ENCODE assay signal across 8 cellular contexts in genomic region chr2:170928036-170928823, GRCh38. TPM values are rescaled to one million over a fixed set of nuclear protein-coding genes. Genes with fewer than 3 reads are reported as not detected.
DNase-seq lines count a peak whose midpoint lies in the region; ATAC-seq, FAIRE-seq and TF ChIP-seq lines count a peak whose summit lies in the region.

No MANE protein-coding gene starts in this region.

- DNase-seq in ELF-1 (ENCODE audit: low read depth, low spot score): peak; percentile 32
- DNase-seq in NOMO-1 (lab: John Stamatoyannopoulos, UW; ENCODE audit: unreplicated experiment in 2 of 2): peak; percentile 25 to 67
- peak; percentile 23 to 67 for DNase-seq in T47D (ENCODE audit: low read depth in 1 of 2, low spot score in 1 of 2)
- peak; percentile 81 for DNase-seq in HepG2 (ENCODE audit: low spot score)
- no peak for DNase-seq in thoracic aorta (ENCODE audit: low spot score)

- TF ChIP-seq EP300 in HepG2 (IDR thresholded peaks at IDR 0.05; ENCODE audit: low read depth in 2 of 2, low read length in 2 of 2) (peak in 1 of 2 experiments; percentile 66; a peak in 2 of 4 replicates), HepG2 (CRISPR knock-in tag; IDR thresholded peaks at IDR 0.05; ENCODE audit: borderline replicate concordance) (peak; percentile 53; the same call in 1 of the 2 replicates)

- ATAC-seq in HepG2 (peak; percentile 16), thoracic aorta (ENCODE audit: insufficient number of reproducible peaks, low FRiP score, low read depth) (no peak), HG03378 (IDR thresholded peaks at IDR 0.05; ENCODE audit: unreplicated experiment) (no peak), HG02759 (IDR thresholded peaks at IDR 0.05; ENCODE audit: unreplicated experiment) (no peak)

- TF ChIP-seq RAD21 in HepG2 (CRISPR knock-in tag; IDR thresholded peaks at IDR 0.05): no peak

- H3K4me3 ChIP-seq in HepG2 (replicated peaks in 1 of 3; ENCODE audit: insufficient read depth in 1 of 3, low read depth in 2 of 3, low read length in 3 of 3): peak overlapping the region; percentile 71 to 92 (median 71)
- peak overlapping the region; percentile 86 for H3K4me3 ChIP-seq in thoracic aorta

- H3K79me2 ChIP-seq in HepG2 (ENCODE audit: insufficient read depth, low read length): peaks cover 55% of the 10 kb centered on the region

- H3K4me1 ChIP-seq in HepG2 (ENCODE audit: insufficient read depth, low read length): peaks cover 49% of the 10 kb centered on the region
- peaks cover 20 to 37% of the 10 kb centered on the region in 2 donors for H3K4me1 ChIP-seq in thoracic aorta (ENCODE audit: control insufficient read depth in 1 of 2, low read depth in 2 of 2)

- 16% methylated on average over 17 of the region's 17 CpGs for WGBS in HepG2 (ENCODE audit: low lambda C conversion rate)

- H3K27me3 ChIP-seq in HepG2 (ENCODE audit: control insufficient read depth in 1 of 2, insufficient read depth in 2 of 2, low read length in 2 of 2) (no peaks in the 10 kb centered on the region; a peak in 1 of 5 replicates), thoracic aorta (replicated peaks; ENCODE audit: insufficient read depth) (no peaks in the 10 kb centered on the region)

- H3K36me3 ChIP-seq in HepG2 (replicated peaks in 1 of 2; ENCODE audit: control insufficient read depth in 1 of 2, insufficient read depth in 2 of 2, low read length in 2 of 2) (0 out of 5 replicates have a peak, but pooled peaks cover 0 to 3% of the 10 kb centered on the region in 2 experiments), thoracic aorta (no peaks in the 10 kb centered on the region)

- peak overlapping the region; percentile 79 for H3K27ac ChIP-seq in 22Rv1
- H3K27ac ChIP-seq in HepG2 (ENCODE audit: extremely low read length, insufficient read depth, low read length): peak overlapping the region; percentile 86
- peak overlapping the region; percentile 64 to 69 for H3K27ac ChIP-seq in thoracic aorta

- intact Hi-C loops in HepG2 (cut with micrococcal nuclease; ENCODE audit: unreplicated experiment): loop anchor here (1.0 to 2.0 kb wide), 2 partner anchors 213 to 505 kb away; partner anchors contain the start of genes METTL8 and SP5

- in situ Hi-C loops in T47D (cut with HindIII; ENCODE audit: low pct_unique_long_range_greater_than_20kb, low sequenced_read_pairs): no loop called here
- in situ Hi-C loops in HepG2 (cut with HindIII; ENCODE audit: extremely low pct_ligation_motif_present, low pct_unique_long_range_greater_than_20kb): no loop called here

- TF ChIP-seq POLR2A in HepG2 (IDR thresholded peaks at IDR 0.05; ENCODE audit: insufficient read depth in 1 of 2, low read depth in 2 of 2, low read length in 2 of 2): peak; percentile 66 to 94; a peak in 3 of 4 replicates

- POLR2A ChIA-PET in HepG2 (lab: Yijun Ruan, JAX): interaction anchor here (0.7 to 3.1 kb wide), 18 partner anchors 10 to 1627 kb away, joined by 3 to 39 read pairs (median 6); partner anchors contain the start of genes DCAF17, METTL8 and SP5

- FAIRE-seq in HepG2 (lab: Jason Lieb, UNC): peak; percentile 73

- H3K9ac ChIP-seq in HepG2 (ENCODE audit: insufficient read depth, low read depth, low read length): peak overlapping the region; percentile 100

- H3K4me2 ChIP-seq in HepG2 (ENCODE audit: low read depth, low read length): peak overlapping the region; percentile 88

- CTCF ChIA-PET in HepG2 (lab: Yijun Ruan, JAX; ENCODE audit: low intra/inter-chr PET ratio, low total read pairs): no interaction called here

- peaks cover 36% of the 10 kb centered on the region for H4K20me1 ChIP-seq in HepG2 (ENCODE audit: insufficient read depth, low read length)

- peak overlapping the region; percentile 74 for H2AFZ ChIP-seq in HepG2 (ENCODE audit: low read length)

- H3K9me3 ChIP-seq in HepG2 (ENCODE audit: low read length) (no peaks in the 10 kb centered on the region), thoracic aorta (no peaks in the 10 kb centered on the region)

- BruUV-seq in HepG2 (replicated peaks; lab: Mats Ljungman, UMichigan): TSS peak; percentile 82

- no peak for TF ChIP-seq CTCF in 22Rv1 (IDR thresholded peaks at IDR 0.05)
- no peak for TF ChIP-seq CTCF in HepG2 (CRISPR knock-in tag; IDR thresholded peaks at IDR 0.05)
- TF ChIP-seq CTCF in thoracic aorta (IDR thresholded peaks at IDR 0.05): no peak

TF ChIP-seq in HepG2, 621 proteins besides CTCF, POLR2A, EP300 and RAD21 (continues in another document):
- TF ChIP-seq DPF2 (CRISPR knock-in tag; IDR thresholded peaks at IDR 0.05; ENCODE audit: borderline replicate concordance, low read depth) (no peak), HNF1A (IDR thresholded peaks at IDR 0.05; ENCODE audit: low read depth) (no peak), HNF1A (CRISPR knock-in tag; IDR thresholded peaks at IDR 0.05; ENCODE audit: borderline replicate concordance) (no peak), ZNF839 (CRISPR knock-in tag; IDR thresholded peaks at IDR 0.05; ENCODE audit: borderline replicate concordance) (no peak), PCBP1 (IDR thresholded peaks at IDR 0.05; ENCODE audit: borderline replicate concordance, low read depth, low read length) (no peak), ATF3 (CRISPR knock-in tag; IDR thresholded peaks at IDR 0.05) (peak; percentile 84), HMGXB4 (CRISPR knock-in tag; IDR thresholded peaks at IDR 0.05; ENCODE audit: borderline replicate concordance in 1 of 2, low read depth in 1 of 2) (no peak)

RNA-seq across cellular contexts. Expression of gene GORASP2, which starts 0.8 kb away (rescaled TPM):
- total RNA-seq in HepG2 (2016; rRNA removed; fragmentation: Illumina TruSeq; extraction: Trizol) (97.3 and 103 TPM in 2 replicates), thoracic aorta (10 to 100 TPM; 46.3 to 50.9 TPM)
- total RNA-seq in HepG2 (2016; cell fraction: cytosol; rRNA removed; fragmentation: Illumina TruSeq; extraction: Trizol; ENCODE audit: low read depth): 22.0 and 22.8 TPM in 2 replicates
- total RNA-seq in HepG2 (2016; cell fraction: insoluble cytoplasmic fraction; rRNA removed; fragmentation: Illumina TruSeq; extraction: Trizol): 82.8 and 104 TPM in 2 replicates
- total RNA-seq in HepG2 (2016; cell fraction: membrane; rRNA removed; fragmentation: Illumina TruSeq; extraction: Trizol): 51.0 and 56.4 TPM in 2 replicates
- total RNA-seq in HepG2 (2016; cell fraction: nucleus; rRNA removed; fragmentation: Illumina TruSeq; extraction: Trizol): 78.9 and 79.4 TPM in 2 replicates
- 190 and 239 TPM in 2 replicates for polyA plus RNA-seq in HepG2 (2011; rRNA removed)
- polyA plus RNA-seq in HepG2 (2011; cell fraction: cytosol; rRNA removed): 210 and 213 TPM in 2 replicates
- polyA plus RNA-seq in HepG2 (2011; cell fraction: nucleus; rRNA removed): 82.9 and 100 TPM in 2 replicates
- 89.3 and 114 TPM in 2 replicates for polyA plus RNA-seq in HepG2 (2012)
- 27.3 and 29.3 TPM in 2 replicates for polyA plus RNA-seq in HepG2 (2016; cell fraction: cytosol; fragmentation: Illumina TruSeq; extraction: Trizol; ENCODE audit: low read depth)
- polyA plus RNA-seq in HepG2 (2016; cell fraction: insoluble cytoplasmic fraction; fragmentation: Illumina TruSeq; extraction: Trizol; ENCODE audit: low read depth): 157 and 193 TPM in 2 replicates
- 52.8 and 61.7 TPM in 2 replicates for polyA plus RNA-seq in HepG2 (2016; cell fraction: membrane; fragmentation: Illumina TruSeq; extraction: Trizol; ENCODE audit: low read depth)
- 107 and 115 TPM in 2 replicates for polyA plus RNA-seq in HepG2 (2016; cell fraction: nucleus; fragmentation: Illumina TruSeq; extraction: Trizol; ENCODE audit: insufficient read depth, low read depth)
- polyA minus RNA-seq in HepG2 (2011; rRNA and poly(A)+ RNA removed; ENCODE audit: low replicate concordance): 108 and 236 TPM in 2 replicates
- 74.6 and 85.1 TPM in 2 replicates for polyA minus RNA-seq in HepG2 (2011; cell fraction: cytosol; rRNA and poly(A)+ RNA removed)
- polyA minus RNA-seq in HepG2 (2011; cell fraction: nucleus; rRNA and poly(A)+ RNA removed): 157 and 204 TPM in 2 replicates
